Comparison of ENCODE assay signal across 8 cellular contexts in the genomic region with DNA sequence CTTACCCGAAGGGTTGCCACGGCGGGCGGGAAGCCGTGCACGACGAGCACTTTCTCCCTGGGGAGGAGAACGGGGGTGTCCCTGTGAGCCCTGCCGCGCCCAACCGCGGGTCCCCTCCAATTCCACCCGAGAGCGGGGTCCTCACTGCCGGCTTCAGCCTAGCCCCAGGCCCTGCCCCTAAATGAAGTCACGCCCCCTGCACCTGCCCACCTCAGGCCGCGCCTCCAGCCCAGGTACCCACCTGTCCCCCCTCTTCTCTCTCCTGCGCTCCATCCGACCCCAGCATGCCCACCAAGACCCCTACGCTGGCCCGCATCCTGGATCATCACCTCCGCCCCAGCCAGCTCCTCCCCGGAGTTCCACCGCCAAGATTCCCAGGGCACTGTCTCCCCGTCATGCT. TPM values are rescaled to one million over a fixed set of nuclear protein-coding genes. Genes with fewer than 3 reads are reported as not detected.
"Had no signal": no experiment of that assay in that cellular context is flagged by ENCODE, and none has a peak within 500 bp of the region (broad histone marks: within the 10 kb centered on the region; RNA-seq: fewer than 3 reads in every experiment).

No MANE protein-coding gene starts in this region.

RNA-seq across cellular contexts. Expression of a gene that starts 4.1 kb away (rescaled TPM):
- total RNA-seq: RPMI7951 had no signal

RNA-seq across cellular contexts. Expression of a gene that starts 17.1 kb away (rescaled TPM):
- total RNA-seq: LHCN-M2, RPMI7951, SJCRH30 had no signal
- polyA plus RNA-seq: IgD-negative memory B cell had no signal

RNA-seq across cellular contexts. Expression of a gene that starts 24.0 kb away (rescaled TPM):
- total RNA-seq: K562, MCF 10A, NCI-H460, Right ventricle myocardium inferior, RPMI7951, SJCRH30 had no signal
- polyA plus RNA-seq: IgD-negative memory B cell had no signal
